34 cellular contexts compared by ENCODE assay signal in genomic region chr7:97748482-97748881, GRCh38.
"Had no signal": no experiment of that assay in that cellular context is flagged by ENCODE, and none has a peak within 500 bp of the region (broad histone marks: within the 10 kb centered on the region; RNA-seq: fewer than 3 reads in every experiment).

No MANE protein-coding gene starts in this region.

- H3K4me3 ChIP-seq: adrenal gland, body of pancreas, breast epithelium had no signal

- FAIRE-seq: astrocyte, colon, TTC549 had no signal

- H3K27ac ChIP-seq: adrenal gland, body of pancreas, brain microvascular endothelial cell, breast epithelium, VCaP had no signal

- ATAC-seq: activated CD8-positive, alpha-beta T cell treated with anti-CD3 and anti-CD28 coated beads for 36 hours; activated naive CD4-positive, alpha-beta T cell treated with anti-CD3 and anti-CD28 coated beads, Interleukin-2, amount 50 U/mL, for 72 hours; activated T-cell treated with anti-CD3 and anti-CD28 coated beads, Interleukin-2, amount 50 U/mL, for 4 hours; activated T-cell treated with anti-CD3 and anti-CD28 coated beads, Interleukin-2, amount 50 U/mL, for 72 hours; activated T-helper 17 cell treated with anti-CD3 and anti-CD28 coated beads, Interleukin-2, amount 50 U/mL, for 72 hours; body of pancreas had no signal

- H3K4me1 ChIP-seq: adrenal gland, body of pancreas, breast epithelium had no signal

- H3K9me3 ChIP-seq: adrenal gland, body of pancreas, breast epithelium had no signal

- DNase-seq: activated B cell treated with CpG ODN at 0.5 μM for 24 hours; activated CD4-positive, alpha-beta memory T cell treated with anti-CD3 and anti-CD28 coated beads for 36 hours; activated CD4-positive, alpha-beta T cell treated with anti-CD3 and anti-CD28 coated beads for 4 hours; activated CD4-positive, alpha-beta T cell treated with anti-CD3 and anti-CD28 coated beads, Interleukin-2, amount 10 ng/mL, durations not matched to agents 24 days and 14 days; activated CD4-positive, alpha-beta T cell treated with anti-CD3 and anti-CD28 coated beads, Interleukin-2, amount 50 U/mL, for 1 hour; activated CD4-positive, alpha-beta T cell treated with anti-CD3 and anti-CD28 coated beads, Interleukin-2, amount 50 U/mL, for 4 hours; activated CD4-positive, CD25-positive, alpha-beta regulatory T cell treated with anti-CD3 and anti-CD28 coated beads, Interleukin-2, amount 50 U/mL, for 72 hours; activated CD8-positive, alpha-beta memory T cell treated with anti-CD3 and anti-CD28 coated beads, Interleukin-2, amount 50 U/mL, for 4 hours; activated CD8-positive, alpha-beta T cell treated with anti-CD3 and anti-CD28 coated beads for 36 hours; activated effector memory CD4-positive, alpha-beta T cell treated with anti-CD3 and anti-CD28 coated beads, Interleukin-2, amount 50 U/mL, for 16 hours; activated gamma-delta T cell treated with Interleukin-2 at 50 U/mL for 16 hours; activated naive CD4-positive, alpha-beta T cell; activated naive CD4-positive, alpha-beta T cell treated with anti-CD3 and anti-CD28 coated beads for 36 hours; activated naive CD4-positive, alpha-beta T cell treated with anti-CD3 and anti-CD28 coated beads, Interleukin-2, amount 50 U/mL, for 16 hours; activated naive CD8-positive, alpha-beta T cell treated with anti-CD3 and anti-CD28 coated beads for 36 hours; activated T-cell treated with anti-CD3 and anti-CD28 coated beads for 4 hours; activated T-cell treated with anti-CD3 and anti-CD28 coated beads, Interleukin-2, amount 50 U/mL, for 1 hour; activated T-cell treated with anti-CD3 and anti-CD28 coated beads, Interleukin-2, amount 50 U/mL, for 4 hours; activated T-cell treated with anti-CD3 and anti-CD28 coated beads, Interleukin-2, amount 50 U/mL, for 72 hours; adrenal gland; amniotic stem cell; aorta; body of pancreas; brain microvascular endothelial cell; central memory CD4-positive, alpha-beta T cell; T-helper 2 cell; T-helper 9 cell had no signal
